In the genomic region with DNA sequence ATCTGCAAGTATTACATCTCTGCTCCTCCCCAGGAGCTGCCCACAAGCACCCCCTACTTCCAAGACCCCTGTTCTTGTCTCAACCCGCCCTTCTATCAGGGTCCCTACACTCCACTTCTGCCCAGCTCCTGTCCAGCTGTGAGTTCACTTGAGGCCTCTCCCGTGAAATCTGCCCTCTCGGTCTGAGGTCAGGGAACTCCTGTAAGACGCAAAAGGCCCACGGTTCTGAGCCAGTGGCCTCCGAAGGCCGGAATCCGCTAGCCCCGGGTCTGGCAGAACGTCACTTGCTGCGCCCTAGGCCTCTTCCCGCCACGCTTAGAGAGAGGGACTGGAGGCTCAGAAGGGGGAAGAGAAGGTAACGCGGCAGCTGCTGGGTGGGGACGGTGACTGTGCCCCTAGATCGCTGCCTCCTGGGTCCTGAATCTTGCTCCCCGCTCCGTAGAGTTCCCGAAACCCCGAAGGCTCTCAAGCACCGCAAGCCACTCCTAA, we compare ENCODE assay signal across 9 cellular contexts. TPM values are rescaled to one million over a fixed set of nuclear protein-coding genes. Genes with fewer than 3 reads are reported as not detected.
A peak's percentile ranks its signal among the peaks of the same experiment; 100 is the strongest.
DNase-seq lines count a peak whose midpoint lies in the region; ATAC-seq, FAIRE-seq and TF ChIP-seq lines count a peak whose summit lies in the region.
"Had no signal": no experiment of that assay in that cellular context is flagged by ENCODE, and none has a peak within 500 bp of the region (broad histone marks: within the 10 kb centered on the region; RNA-seq: fewer than 3 reads in every experiment).

No MANE protein-coding gene starts in this region.

- ATAC-seq in gastroesophageal sphincter (no peak), pancreas (peak; percentile 28 to 35 (median 32))

- peaks cover 8% of the 10 kb centered on the region for H3K4me1 Mint-ChIP-seq in activated CD4-positive, alpha-beta T cell treated with anti-CD3 and anti-CD28 coated beads, Interleukin-2, amount 10 ng/mL, durations not matched to agents 7 days and 5 days

- CTCF ChIA-PET in activated CD4-positive, alpha-beta T cell treated with anti-CD3 and anti-CD28 coated beads, Interleukin-2, amount 10 ng/mL, durations not matched to agents 7 days and 5 days (lab: Charles Lee) = no interaction called here

- no peaks in the 10 kb centered on the region for H3K9me3 Mint-ChIP-seq in activated CD4-positive, alpha-beta T cell treated with anti-CD3 and anti-CD28 coated beads, Interleukin-2, amount 10 ng/mL, durations not matched to agents 7 days and 5 days

- POLR2A ChIA-PET in activated CD4-positive, alpha-beta T cell treated with anti-CD3 and anti-CD28 coated beads, Interleukin-2, amount 10 ng/mL, durations not matched to agents 7 days and 5 days (lab: Charles Lee) = no interaction called here

- H3K4me3 Mint-ChIP-seq in activated CD4-positive, alpha-beta T cell treated with anti-CD3 and anti-CD28 coated beads, Interleukin-2, amount 10 ng/mL, durations not matched to agents 7 days and 5 days = peak overlapping the region; percentile 43

- H3K9me3 ChIP-seq in SJSA1 (replicated peaks) (0 out of 2 replicates have a peak, but pooled peaks cover 4% of the 10 kb centered on the region), gastroesophageal sphincter (no peaks in the 10 kb centered on the region), pancreas (no peaks in the 10 kb centered on the region)

- peaks cover 65% of the 10 kb centered on the region for H3K27me3 Mint-ChIP-seq in activated CD4-positive, alpha-beta T cell treated with anti-CD3 and anti-CD28 coated beads, Interleukin-2, amount 10 ng/mL, durations not matched to agents 7 days and 5 days

- no peak for TF ChIP-seq POLR2A in gastroesophageal sphincter (IDR thresholded peaks at IDR 0.05)

- H3K27ac ChIP-seq in SJSA1 = no peak overlapping the region
- peak overlapping the region in 3 of 4 donors; percentile 78 to 84 (median 81) for H3K27ac ChIP-seq in gastroesophageal sphincter
- H3K27ac ChIP-seq in pancreas = peak overlapping the region; percentile 72 to 87 (median 83)

- no peak for FAIRE-seq in pancreas (lab: Jason Lieb, UNC)
- FAIRE-seq: G401.6 had no signal

- 60 to 80% methylated on average over 1 of the region's 22 CpGs for WGBS in gastroesophageal sphincter (ENCODE audit: low coverage in 1 of 2), 2 donors
- 7 to 10% methylated on average over 17 to 22 of the region's 22 CpGs for WGBS in pancreas, 2 donors

- H3K4me1 ChIP-seq in SJSA1 (replicated peaks) (peaks cover 27% of the 10 kb centered on the region), gastroesophageal sphincter (peaks cover 0 to 30% (median 8%) of the 10 kb centered on the region in 3 donors), pancreas (peaks cover 15 to 20% (median 18%) of the 10 kb centered on the region in 3 donors)

- DNase-seq in activated CD4-positive, alpha-beta T cell treated with anti-CD3 and anti-CD28 coated beads, Interleukin-2, amount 10 ng/mL, durations not matched to agents 7 days and 5 days = no peak
- no peak for DNase-seq in activated CD4-positive, alpha-beta T cell treated with anti-CD3 and anti-CD28 coated beads, Interleukin-2, amount 50 U/mL, for 4 hours
- DNase-seq in SJSA1 (ENCODE audit: low read depth in 1 of 2, low spot score in 2 of 2) (no peak), pancreas (peak in 5 of 6 donors; percentile 29 to 80 (median 57)), NK-92 (lab: John Stamatoyannopoulos, UW; ENCODE audit: unreplicated experiment) (no peak), NAMALWA (ENCODE audit: low spot score) (no peak), cerebellar cortex (ENCODE audit: low spot score) (no peak)

- no peak overlapping the region for H3K27ac Mint-ChIP-seq in activated CD4-positive, alpha-beta T cell treated with anti-CD3 and anti-CD28 coated beads, Interleukin-2, amount 10 ng/mL, durations not matched to agents 7 days and 5 days

- no peak for TF ChIP-seq EP300 in gastroesophageal sphincter (IDR thresholded peaks at IDR 0.05)

- H3K36me3 ChIP-seq in SJSA1 (peaks cover 9% of the 10 kb centered on the region), gastroesophageal sphincter (no peaks in the 10 kb centered on the region), pancreas (no peaks in the 10 kb centered on the region)

- no peak for TF ChIP-seq CTCF in gastroesophageal sphincter (IDR thresholded peaks at IDR 0.05)
- TF ChIP-seq CTCF in pancreas (IDR thresholded peaks at IDR 0.05) = no peak

- H3K4me3 ChIP-seq in SJSA1 (peak overlapping the region; percentile 95; the same call in 1 of the 2 replicates), gastroesophageal sphincter (peak overlapping the region; percentile 34 to 98), pancreas (peak overlapping the region; percentile 44 to 79 (median 60))

- H3K36me3 Mint-ChIP-seq in activated CD4-positive, alpha-beta T cell treated with anti-CD3 and anti-CD28 coated beads, Interleukin-2, amount 10 ng/mL, durations not matched to agents 7 days and 5 days (ENCODE audit: low read depth) = no peaks in the 10 kb centered on the region

- intact Hi-C loops in pancreas (cut with DNase I) = loop anchor here in 2 of 3 donors (10.0 kb wide), 2 partner anchors 73 to 283 kb away; no protein-coding TSS in a partner anchor

- H3K27me3 ChIP-seq in SJSA1 (replicated peaks) (no peaks in the 10 kb centered on the region), gastroesophageal sphincter (no peaks in the 10 kb centered on the region), pancreas (no peaks in the 10 kb centered on the region)

RNA-seq across cellular contexts. Expression of gene FARP1, which starts 0.9 kb away (rescaled TPM):
- 1 to 10 TPM in 1 of 2 experiments, under 1 TPM in 1; 0.67 to 1.0 TPM for total RNA-seq in activated CD4-positive, alpha-beta T cell treated with anti-CD3 and anti-CD28 coated beads, Interleukin-2, amount 10 ng/mL, durations not matched to agents 7 days and 5 days
- total RNA-seq in SJSA1 (2014; rRNA removed; shearing (Covaris generic)) = 25.6 and 31.3 TPM in 2 replicates
- total RNA-seq in gastroesophageal sphincter (10 to 100 TPM; 28.3 to 69.2 (median 36.4) TPM), pancreas (10 to 100 TPM; 49.9 to 95.1 (median 63.8) TPM)
- 10 to 100 TPM; 30.8 to 33.4 TPM for polyA plus RNA-seq in pancreas

RNA-seq across cellular contexts. Expression of gene RNF113B, which starts 35.1 kb away (rescaled TPM):
- total RNA-seq in activated CD4-positive, alpha-beta T cell treated with anti-CD3 and anti-CD28 coated beads, Interleukin-2, amount 10 ng/mL, durations not matched to agents 7 days and 5 days = not detected
- not detected in 2 replicates for total RNA-seq in SJSA1 (2014; rRNA removed; shearing (Covaris generic))
- total RNA-seq in gastroesophageal sphincter (not detected), pancreas (not detected)
- not detected for polyA plus RNA-seq in pancreas

Comparison
In these comparisons a context has a peak if more than half of its experiments do, and no peak if none do; other contexts are left out.
1. DNase-seq: peak in pancreas (5 of 6); none in activated CD4-positive, alpha-beta T cell treated with anti-CD3 and anti-CD28 coated beads, Interleukin-2, amount 10 ng/mL, durations not matched to agents 7 days and 5 days (single experiment), activated CD4-positive, alpha-beta T cell treated with anti-CD3 and anti-CD28 coated beads, Interleukin-2, amount 50 U/mL, for 4 hours (0 of 2), SJSA1 (0 of 2), NK-92 (single experiment), NAMALWA (single experiment) and cerebellar cortex (single experiment).
2. RNA of gene FARP1, which starts 0.9 kb away (total RNA-seq): 49.9 to 95.1 TPM in pancreas, 28.3 to 69.2 TPM in gastroesophageal sphincter and 25.6 to 31.3 TPM in SJSA1; 0.67 to 1.0 TPM in activated CD4-positive, alpha-beta T cell treated with anti-CD3 and anti-CD28 coated beads, Interleukin-2, amount 10 ng/mL, durations not matched to agents 7 days and 5 days; every median in the first group is over 10 times any median in the second.
3. Peak in every context shown above with its lines, with median percentiles within 50 percentile points of each other: H3K4me3 ChIP-seq.